ENCODE assay signal across 9 cellular contexts in genomic region chr1:22143586-22144033, GRCh38. TPM values are rescaled to one million over a fixed set of nuclear protein-coding genes. Genes with fewer than 3 reads are reported as not detected.
A peak's percentile ranks its signal among the peaks of the same experiment; 100 is the strongest.
DNase-seq lines count a peak whose midpoint lies in the region; ATAC-seq, FAIRE-seq and TF ChIP-seq lines count a peak whose summit lies in the region.
"Had no signal": no experiment of that assay in that cellular context is flagged by ENCODE, and none has a peak within 500 bp of the region (broad histone marks: within the 10 kb centered on the region; RNA-seq: fewer than 3 reads in every experiment).

No MANE protein-coding gene starts in this region.

- peaks cover 0 to 59% (median 12%) of the 10 kb centered on the region in 9 donors for H3K27me3 ChIP-seq in heart left ventricle
- H3K27me3 ChIP-seq in aorta (ENCODE audit: control insufficient read depth in 1 of 2, insufficient read depth in 2 of 2, low read length in 1 of 2), result peaks cover 0 to 4% of the 10 kb centered on the region in 2 donors

- H3K36me3 ChIP-seq in heart left ventricle (no peaks in the 10 kb centered on the region), mucosa of descending colon (ENCODE audit: low read depth) (no peaks in the 10 kb centered on the region), aorta (ENCODE audit: control insufficient read depth in 1 of 2, insufficient read depth in 2 of 2, low read length in 1 of 2) (no peaks in the 10 kb centered on the region)

- H3K4me1 ChIP-seq in heart left ventricle, result peaks cover 0 to 19% (median 8%) of the 10 kb centered on the region in 12 donors
- H3K4me1 ChIP-seq in mucosa of descending colon (ENCODE audit: low read depth), result peaks cover 16% of the 10 kb centered on the region
- H3K4me1 ChIP-seq in aorta (ENCODE audit: control insufficient read depth in 1 of 2, insufficient read depth in 2 of 2, low read length in 2 of 2), result no peaks in the 10 kb centered on the region

- DNase-seq in heart left ventricle (no peak), Right ventricle myocardium superior (no peak), choroid plexus epithelial cell (ENCODE audit: low read depth) (no peak), mucosa of descending colon (peak in 1 of 3 donors; percentile 42), aorta (no peak), urothelium cell line (ENCODE audit: low spot score) (no peak), superior temporal gyrus (ENCODE audit: extremely low spot score) (no peak)
- DNase-seq: HCEC 1CT had no signal

- ATAC-seq in heart left ventricle, result peak in 1 of 4 donors; percentile 6
- no peak for ATAC-seq in Right ventricle myocardium superior (ENCODE audit: poor library complexity)
- ATAC-seq in mucosa of descending colon, result peak; percentile 9
- ATAC-seq in aorta (ENCODE audit: low FRiP score), result no peak
- ATAC-seq in GM21381 (IDR thresholded peaks at IDR 0.05; ENCODE audit: unreplicated experiment), result no peak

- WGBS in heart left ventricle, 4 donors, result 8 to 27% (median 11%) methylated on average over 11 to 27 of the region's 27 CpGs
- WGBS in aorta, 2 donors, result 6% methylated on average over 23 to 27 of the region's 27 CpGs

- H3K27ac ChIP-seq in heart left ventricle (no peak overlapping the region), aorta (ENCODE audit: low read depth in 1 of 2, low read length in 2 of 2) (no peak overlapping the region)

- TF ChIP-seq POLR2A in heart left ventricle (IDR thresholded peaks at IDR 0.05), result no peak

- H3K4me3 ChIP-seq in heart left ventricle (peak overlapping the region in 11 of 12 donors; percentile 8 to 67 (median 43)), choroid plexus epithelial cell (ENCODE audit: low read depth, low read length) (peak overlapping the region; percentile 14), mucosa of descending colon (peak overlapping the region; percentile 17), aorta (ENCODE audit: low read length in 2 of 2) (peak overlapping the region; percentile 45 to 69)

- no peak for FAIRE-seq in urothelium cell line (lab: Jason Lieb, UNC)

- H3K9me3 ChIP-seq in heart left ventricle, result no peaks in the 10 kb centered on the region
- H3K9me3 ChIP-seq in mucosa of descending colon, result no peaks in the 10 kb centered on the region
- no peaks in the 10 kb centered on the region for H3K9me3 ChIP-seq in aorta (ENCODE audit: control insufficient read depth, low read length)

- TF ChIP-seq CTCF in heart left ventricle (IDR thresholded peaks at IDR 0.05) (peak in 1 of 12 donors; percentile 7), choroid plexus epithelial cell (conservative IDR thresholded peaks at IDR 0.05; ENCODE audit: low read depth, low read length) (no peak), mucosa of descending colon (IDR thresholded peaks at IDR 0.05) (no peak)

- intact Hi-C loops in heart left ventricle (cut with DNase I), result no loop called here
- intact Hi-C loops in Right ventricle myocardium superior (cut with DNase I), result no loop called here
- intact Hi-C loops in mucosa of descending colon (cut with DNase I, micrococcal nuclease), result no loop called here
- intact Hi-C loops in aorta (cut with DNase I), result no loop called here

RNA-seq across cellular contexts. Expression of gene WNT4, which starts 0.7 kb away (rescaled TPM):
- under 1 TPM in 6 of 9 donors, not detected in 3; 0.07 to 0.38 (median 0.09) TPM for total RNA-seq in heart left ventricle
- under 1 TPM; 0.04 to 0.07 TPM for polyA plus RNA-seq in heart left ventricle
- not detected for total RNA-seq in Right ventricle myocardium superior
- total RNA-seq in mucosa of descending colon, result 1 to 10 TPM; 1.2 to 4.5 (median 2.5) TPM
- not detected for total RNA-seq in aorta
- polyA plus RNA-seq in aorta, result not detected
